In genomic region chr1:95217371-95217770, GRCh38 we compare ENCODE assay signal across 21 cellular contexts. TPM values are rescaled to one million over a fixed set of nuclear protein-coding genes. Genes with fewer than 3 reads are reported as not detected.
DNase-seq lines count a peak whose midpoint lies in the region; ATAC-seq and TF ChIP-seq lines count a peak whose summit lies in the region.
"Had no signal": no experiment of that assay in that cellular context is flagged by ENCODE, and none has a peak within 500 bp of the region (broad histone marks: within the 10 kb centered on the region; RNA-seq: fewer than 3 reads in every experiment).

No MANE protein-coding gene starts in this region.

- intact Hi-C loops in breast epithelium (cut with DNase I; ENCODE audit: low total_unique reads) = no loop called here

- peak overlapping the region; percentile 25 to 71 (median 53) for H3K4me3 Mint-ChIP-seq in CD4-positive, CD25-positive, alpha-beta regulatory T cell
- peak overlapping the region; percentile 65 for H3K4me3 Mint-ChIP-seq in memory B cell
- H3K4me3 Mint-ChIP-seq: B cell; CD4-positive, alpha-beta T cell; CD8-positive, alpha-beta memory T cell had no signal

- H3K27me3 Mint-ChIP-seq in CD4-positive, CD25-positive, alpha-beta regulatory T cell = peaks cover 16% of the 10 kb centered on the region
- peaks cover 5% of the 10 kb centered on the region for H3K27me3 Mint-ChIP-seq in memory B cell

- ATAC-seq in CD4-positive, CD25-positive, alpha-beta regulatory T cell (ENCODE audit: low read depth in 2 of 2) = no peak
- ATAC-seq in memory B cell (ENCODE audit: low read depth) = peak; percentile 33
- ATAC-seq: GM12878 had no signal

- peaks cover 2% of the 10 kb centered on the region for H3K27me3 ChIP-seq in CD4-positive, CD25-positive, alpha-beta regulatory T cell (ENCODE audit: control insufficient read depth, insufficient read depth, low read length)
- H3K27me3 ChIP-seq in breast epithelium = no peaks in the 10 kb centered on the region
- H3K27me3 ChIP-seq: BLaER1 had no signal

- TF ChIP-seq POLR2A in breast epithelium (IDR thresholded peaks at IDR 0.05) = no peak

- TF ChIP-seq CTCF in breast epithelium (IDR thresholded peaks at IDR 0.05) = no peak

- H3K36me3 Mint-ChIP-seq in CD4-positive, CD25-positive, alpha-beta regulatory T cell = no peaks in the 10 kb centered on the region
- H3K36me3 Mint-ChIP-seq in memory B cell = peaks cover 16% of the 10 kb centered on the region

- H3K4me1 ChIP-seq in CD4-positive, CD25-positive, alpha-beta regulatory T cell (ENCODE audit: control insufficient read depth, insufficient read depth, low read length, poor library complexity, severe bottlenecking) = peaks cover 17% of the 10 kb centered on the region
- H3K4me1 ChIP-seq in breast epithelium = no peaks in the 10 kb centered on the region
- H3K4me1 ChIP-seq: BLaER1 had no signal

- H3K27ac ChIP-seq in CD4-positive, CD25-positive, alpha-beta regulatory T cell (ENCODE audit: insufficient read depth, low read length, poor library complexity, severe bottlenecking) = no peak overlapping the region
- H3K27ac ChIP-seq in breast epithelium = no peak overlapping the region
- H3K27ac ChIP-seq: 22Rv1, BLaER1, C4-2B, GM23248 had no signal

- peak overlapping the region in 2 of 3 donors; percentile 9 to 43 for H3K27ac Mint-ChIP-seq in CD4-positive, CD25-positive, alpha-beta regulatory T cell
- peak overlapping the region; percentile 64 for H3K27ac Mint-ChIP-seq in memory B cell
- H3K27ac Mint-ChIP-seq: CD4-positive, alpha-beta T cell; CD8-positive, alpha-beta memory T cell had no signal

- peaks cover 0 to 9% (median 2%) of the 10 kb centered on the region in 7 donors for H3K9me3 Mint-ChIP-seq in CD4-positive, CD25-positive, alpha-beta regulatory T cell
- H3K9me3 Mint-ChIP-seq in memory B cell = peaks cover 2% of the 10 kb centered on the region

- H3K4me1 Mint-ChIP-seq in CD4-positive, CD25-positive, alpha-beta regulatory T cell = peaks cover 11 to 14% (median 14%) of the 10 kb centered on the region in 4 donors
- peaks cover 18% of the 10 kb centered on the region for H3K4me1 Mint-ChIP-seq in memory B cell

- DNase-seq in NCI-H1105 treated with DMSO at 0.1 percent for 48 hours (lab: John Stamatoyannopoulos, UW) (peak; percentile 27), NCI-H1105 (lab: John Stamatoyannopoulos, UW) (no peak), NCI-H69 (lab: John Stamatoyannopoulos, UW) (peak; percentile 64), memory B cell (ENCODE audit: low spot score in 2 of 2) (no peak), HUDEP-2 (lab: John Stamatoyannopoulos, UW; ENCODE audit: unreplicated experiment in 76 of 76) (no peak), breast epithelium (ENCODE audit: low spot score in 2 of 2) (no peak)
- no peak for DNase-seq in CD4-positive, CD25-positive, alpha-beta regulatory T cell
- DNase-seq: CD4-positive, alpha-beta T cell; CD8-positive, alpha-beta memory T cell; DMS 273 treated with DMSO at 0.1 percent for 48 hours; DMS79; EL; GDM1; GM23248; H7; HCEC 1CT had no signal

- H3K36me3 ChIP-seq in CD4-positive, CD25-positive, alpha-beta regulatory T cell (ENCODE audit: control insufficient read depth, insufficient read depth, low read length) = no peaks in the 10 kb centered on the region
- no peaks in the 10 kb centered on the region for H3K36me3 ChIP-seq in breast epithelium
- H3K36me3 ChIP-seq: BLaER1 had no signal

- H3K4me3 ChIP-seq in CD4-positive, CD25-positive, alpha-beta regulatory T cell (ENCODE audit: low read depth, low read length) = peak overlapping the region; percentile 1
- H3K4me3 ChIP-seq in breast epithelium = no peak overlapping the region
- H3K4me3 ChIP-seq: BLaER1, GM12878, GM23248 had no signal

- H3K9me3 ChIP-seq in CD4-positive, CD25-positive, alpha-beta regulatory T cell (ENCODE audit: control insufficient read depth in 2 of 2, low read length in 2 of 2) = no peaks in the 10 kb centered on the region
- H3K9me3 ChIP-seq in breast epithelium = no peaks in the 10 kb centered on the region
- H3K9me3 ChIP-seq: BLaER1 had no signal

RNA-seq across cellular contexts. Expression of gene RWDD3, which starts 16.6 kb away (rescaled TPM):
- 15.7 TPM for total RNA-seq in CD4-positive, CD25-positive, alpha-beta regulatory T cell
- 10 to 100 TPM; 33.7 to 49.7 (median 37.2) TPM for polyA plus RNA-seq in CD4-positive, CD25-positive, alpha-beta regulatory T cell
- total RNA-seq in breast epithelium = 10 to 100 TPM in 2 of 3 donors, 1 to 10 TPM in 1; 9.2 to 20.3 (median 11.5) TPM

Comparison
In these comparisons a context has a peak if more than half of its experiments do, and no peak if none do; other contexts are left out.
1. DNase-seq: peak in NCI-H1105 treated with DMSO at 0.1 percent for 48 hours (single experiment) and NCI-H69 (single experiment); none in NCI-H1105 (single experiment), CD4-positive, CD25-positive, alpha-beta regulatory T cell (0 of 3), memory B cell (0 of 2), HUDEP-2 (0 of 76) and breast epithelium (0 of 2).